28 cellular contexts compared by ENCODE assay signal in genomic region chr2:108390340-108390739, GRCh38. TPM values are rescaled to one million over a fixed set of nuclear protein-coding genes. Genes with fewer than 3 reads are reported as not detected.
"Had no signal": no experiment of that assay in that cellular context is flagged by ENCODE, and none has a peak within 500 bp of the region (broad histone marks: within the 10 kb centered on the region; RNA-seq: fewer than 3 reads in every experiment).

No MANE protein-coding gene starts in this region.

- H3K27me3 ChIP-seq: MG63, Peyer's patch, SJCRH30 had no signal

- H3K4me3 ChIP-seq: MG63, PC-9, Peyer's patch, SJCRH30 had no signal

- H3K4me1 ChIP-seq: Peyer's patch, SJCRH30 had no signal

- H3K27me3 Mint-ChIP-seq: T-helper 17 cell had no signal

- H3K4me3 Mint-ChIP-seq: T-helper 17 cell had no signal

- H2AFZ ChIP-seq: PC-9 had no signal

- H3K27ac ChIP-seq: PC-9, Peyer's patch, SJCRH30 had no signal

- H3K27ac Mint-ChIP-seq: T-helper 17 cell had no signal

- H3K36me3 ChIP-seq: MG63, Peyer's patch, SJCRH30 had no signal

- ATAC-seq: HepG2, Right ventricle myocardium inferior, SK-N-SH treated with all-trans-retinoic acid at 6 μM for 48 hours, T-helper 17 cell had no signal

- H3K4me2 ChIP-seq: PC-9 had no signal

- H3K4me1 Mint-ChIP-seq: T-helper 17 cell had no signal

- DNase-seq: IMR-90, Karpas-422, KG1, MG63, NCI-H1092 treated with DMSO at 0.1 percent for 48 hours, NCI-H1417, NCI-H1436 treated with DMSO at 0.1 percent for 48 hours, NCI-H1694, NCI-H187 treated with DMSO at 0.1 percent for 48 hours, NCI-H2029 treated with DMSO at 0.1 percent for 48 hours, NCI-H2171 treated with DMSO at 0.1 percent for 48 hours, NCI-H345, NCI-H446 treated with DMSO at 0.1 percent for 48 hours, NCI-H510A treated with DMSO at 0.1 percent for 48 hours, NCI-H526, NCI-H748 treated with DMSO at 0.1 percent for 48 hours, OCI-M1, PC-9, Peyer's patch, SHP77 treated with DMSO at 0.1 percent for 48 hours, SJCRH30, T-helper 1 cell, T-helper 17 cell had no signal

- FAIRE-seq: HepG2 had no signal

RNA-seq across cellular contexts. Expression of gene SULT1C4, which starts 12.6 kb away (rescaled TPM):
- total RNA-seq: HT1080, PC-9, RPMI7951 had no signal
